Comparison of ENCODE assay signal across 20 cellular contexts in genomic region chr5:66074891-66075290, GRCh38.
"Had no signal": no experiment of that assay in that cellular context is flagged by ENCODE, and none has a peak within 500 bp of the region (broad histone marks: within the 10 kb centered on the region; RNA-seq: fewer than 3 reads in every experiment).

No MANE protein-coding gene starts in this region.

- ATAC-seq: activated CD4-positive, alpha-beta T cell treated with anti-CD3 and anti-CD28 coated beads for 36 hours; activated T-helper 17 cell treated with anti-CD3 and anti-CD28 coated beads, Interleukin-2, amount 50 U/mL, for 72 hours; left cardiac atrium; naive thymus-derived CD4-positive, alpha-beta T cell; sciatic nerve; stimulated activated effector memory CD8-positive, alpha-beta T cell treated with anti-CD3 and anti-CD28 coated beads, Interleukin-12 subunit alpha, Interleukin-12 subunit beta, amount 100 ng/mL, for 72 hours; stimulated activated naive CD8-positive, alpha-beta T cell treated with anti-CD3 and anti-CD28 coated beads, Interleukin-15, amount 100 ng/mL, for 72 hours had no signal

- DNase-seq: activated B cell treated with CpG ODN at 0.5 μM for 24 hours; activated CD4-positive, alpha-beta T cell treated with anti-CD3 and anti-CD28 coated beads for 36 hours; activated CD4-positive, alpha-beta T cell treated with anti-CD3 and anti-CD28 coated beads, Interleukin-2, amount 50 U/mL, for 4 hours; activated CD8-positive, alpha-beta memory T cell treated with anti-CD3 and anti-CD28 coated beads for 24 hours; activated CD8-positive, alpha-beta memory T cell treated with anti-CD3 and anti-CD28 coated beads, Interleukin-2, amount 50 U/mL, for 4 hours; activated naive CD8-positive, alpha-beta T cell treated with anti-CD3 and anti-CD28 coated beads for 36 hours; activated T-cell treated with anti-CD3 and anti-CD28 coated beads, Interleukin-2, amount 50 U/mL, for 24 hours; central memory CD4-positive, alpha-beta T cell; effector memory CD4-positive, alpha-beta T cell; left cardiac atrium; naive thymus-derived CD4-positive, alpha-beta T cell; posterior cingulate gyrus; small intestine; stimulated activated CD4-positive, alpha-beta T cell treated with anti-CD3 and anti-CD28 coated beads, Interleukin-2, amount 100 ng/mL, for 24 hours; stimulated activated naive CD8-positive, alpha-beta T cell treated with anti-CD3 and anti-CD28 coated beads, Interleukin-15, amount 100 ng/mL, for 72 hours; T1000; tibial artery had no signal
